29 cellular contexts compared by ENCODE assay signal in the genomic region with DNA sequence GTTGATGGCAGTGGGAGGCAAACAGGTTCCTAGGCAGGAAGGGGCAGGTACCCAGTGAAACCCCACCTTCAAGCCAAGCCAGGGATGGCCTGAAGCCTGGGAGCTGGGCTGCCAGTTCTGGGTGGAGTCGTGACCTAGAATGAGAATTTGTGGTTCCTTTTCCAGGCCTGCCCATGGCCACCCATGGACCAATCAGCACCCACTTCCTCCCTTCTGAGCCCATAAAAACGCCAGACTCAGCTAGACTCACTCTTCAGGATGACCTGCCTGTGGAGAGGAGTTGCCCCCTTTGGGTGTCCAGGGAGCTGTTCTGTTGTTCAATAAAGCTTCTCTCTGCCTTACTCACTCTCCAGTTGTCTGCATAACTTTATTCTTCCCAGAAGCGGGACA.
"Had no signal": no experiment of that assay in that cellular context is flagged by ENCODE, and none has a peak within 500 bp of the region (broad histone marks: within the 10 kb centered on the region; RNA-seq: fewer than 3 reads in every experiment).

No MANE protein-coding gene starts in this region.

- H3K27ac ChIP-seq: ascending aorta, brain microvascular endothelial cell, foreskin keratinocyte, heart left ventricle, parathyroid adenoma, right atrium auricular region, tibial nerve had no signal

- DNase-seq: activated CD4-positive, alpha-beta T cell treated with anti-CD3 and anti-CD28 coated beads for 36 hours; activated CD4-positive, alpha-beta T cell treated with anti-CD3 and anti-CD28 coated beads, Interleukin-2, amount 50 U/mL, for 4 hours; activated CD4-positive, CD25-positive, alpha-beta regulatory T cell; activated naive CD4-positive, alpha-beta T cell treated with anti-CD3 and anti-CD28 coated beads, Interleukin-2, amount 10 ng/mL, durations not matched to agents 7 days and 5 days; activated naive CD8-positive, alpha-beta T cell treated with anti-CD3 and anti-CD28 coated beads, Interleukin-2, amount 10 ng/mL, durations not matched to agents 7 days and 5 days; activated T-cell treated with anti-CD3 and anti-CD28 coated beads for 4 hours; activated T-cell treated with anti-CD3 and anti-CD28 coated beads, Interleukin-2, amount 50 U/mL, for 72 hours; brain microvascular endothelial cell; caudate nucleus; cortex of kidney; effector memory CD8-positive, alpha-beta T cell; hypothalamus; immature natural killer cell; kidney; left colon; midbrain; naive thymus-derived CD4-positive, alpha-beta T cell; stimulated activated CD4-positive, alpha-beta T cell treated with anti-CD3 and anti-CD28 coated beads, Interleukin-2, amount 100 ng/mL, for 48 hours; stimulated activated naive CD4-positive, alpha-beta T cell treated with Interleukin-2 at 50 U/mL for 16 hours; T-helper 1 cell had no signal

- H3K4me1 Mint-ChIP-seq: activated CD4-positive, alpha-beta T cell treated with anti-CD3 and anti-CD28 coated beads for 36 hours; activated naive CD4-positive, alpha-beta T cell treated with anti-CD3 and anti-CD28 coated beads, Interleukin-2, amount 10 ng/mL, durations not matched to agents 7 days and 5 days; activated naive CD8-positive, alpha-beta T cell treated with anti-CD3 and anti-CD28 coated beads, Interleukin-2, amount 10 ng/mL, durations not matched to agents 7 days and 5 days; immature natural killer cell; naive thymus-derived CD4-positive, alpha-beta T cell had no signal

- H3K4me1 ChIP-seq: ascending aorta, foreskin keratinocyte, heart left ventricle, parathyroid adenoma, right atrium auricular region, tibial nerve had no signal

- H3K36me3 ChIP-seq: ascending aorta, brain microvascular endothelial cell, heart left ventricle, right atrium auricular region, tibial nerve had no signal

- ATAC-seq: activated CD4-positive, alpha-beta T cell treated with anti-CD3 and anti-CD28 coated beads for 36 hours; activated T-cell treated with anti-CD3 and anti-CD28 coated beads, Interleukin-2, amount 50 U/mL, for 72 hours; effector memory CD8-positive, alpha-beta T cell; esophagus mucosa; left colon; naive thymus-derived CD4-positive, alpha-beta T cell had no signal

- H3K4me3 ChIP-seq: ascending aorta, heart left ventricle, right atrium auricular region, tibial nerve had no signal

- H2AFZ ChIP-seq: parathyroid adenoma had no signal

- H3K27ac Mint-ChIP-seq: activated CD4-positive, alpha-beta T cell treated with anti-CD3 and anti-CD28 coated beads for 36 hours; activated naive CD4-positive, alpha-beta T cell treated with anti-CD3 and anti-CD28 coated beads, Interleukin-2, amount 10 ng/mL, durations not matched to agents 7 days and 5 days; activated naive CD8-positive, alpha-beta T cell treated with anti-CD3 and anti-CD28 coated beads, Interleukin-2, amount 10 ng/mL, durations not matched to agents 7 days and 5 days; activated T-cell treated with anti-CD3 and anti-CD28 coated beads, Interleukin-2, amount 50 U/mL, for 72 hours; effector memory CD8-positive, alpha-beta T cell; immature natural killer cell; naive thymus-derived CD4-positive, alpha-beta T cell; T-helper 2 cell treated with Interferon-gamma antibody and Interleukin-4, amounts not matched to agents 5 μg/mL and 100 μg/mL, for 36 hours had no signal

- H3K27me3 ChIP-seq: ascending aorta, brain microvascular endothelial cell, foreskin keratinocyte, heart left ventricle, right atrium auricular region, tibial nerve had no signal

- H3K36me3 Mint-ChIP-seq: activated naive CD4-positive, alpha-beta T cell treated with anti-CD3 and anti-CD28 coated beads, Interleukin-2, amount 10 ng/mL, durations not matched to agents 7 days and 5 days; activated naive CD8-positive, alpha-beta T cell treated with anti-CD3 and anti-CD28 coated beads, Interleukin-2, amount 10 ng/mL, durations not matched to agents 7 days and 5 days had no signal

- H3K9ac ChIP-seq: parathyroid adenoma had no signal

- H3K9me3 ChIP-seq: ascending aorta, heart left ventricle, right atrium auricular region had no signal

- H3K27me3 Mint-ChIP-seq: activated CD4-positive, alpha-beta T cell treated with anti-CD3 and anti-CD28 coated beads for 36 hours; activated naive CD4-positive, alpha-beta T cell treated with anti-CD3 and anti-CD28 coated beads, Interleukin-2, amount 10 ng/mL, durations not matched to agents 7 days and 5 days; activated naive CD8-positive, alpha-beta T cell treated with anti-CD3 and anti-CD28 coated beads, Interleukin-2, amount 10 ng/mL, durations not matched to agents 7 days and 5 days; effector memory CD8-positive, alpha-beta T cell; naive thymus-derived CD4-positive, alpha-beta T cell had no signal

- H3K79me2 ChIP-seq: parathyroid adenoma had no signal

- FAIRE-seq: endothelial cell of umbilical vein, kidney had no signal

- H3K4me3 Mint-ChIP-seq: activated CD4-positive, alpha-beta T cell treated with anti-CD3 and anti-CD28 coated beads for 36 hours; activated naive CD4-positive, alpha-beta T cell treated with anti-CD3 and anti-CD28 coated beads, Interleukin-2, amount 10 ng/mL, durations not matched to agents 7 days and 5 days; activated naive CD8-positive, alpha-beta T cell treated with anti-CD3 and anti-CD28 coated beads, Interleukin-2, amount 10 ng/mL, durations not matched to agents 7 days and 5 days; activated T-cell treated with anti-CD3 and anti-CD28 coated beads, Interleukin-2, amount 50 U/mL, for 72 hours; effector memory CD8-positive, alpha-beta T cell; immature natural killer cell; naive thymus-derived CD4-positive, alpha-beta T cell; T-helper 2 cell treated with Interferon-gamma antibody and Interleukin-4, amounts not matched to agents 5 μg/mL and 100 μg/mL, for 36 hours had no signal
